ENCODE assay signal across 19 cellular contexts in the genomic region with DNA sequence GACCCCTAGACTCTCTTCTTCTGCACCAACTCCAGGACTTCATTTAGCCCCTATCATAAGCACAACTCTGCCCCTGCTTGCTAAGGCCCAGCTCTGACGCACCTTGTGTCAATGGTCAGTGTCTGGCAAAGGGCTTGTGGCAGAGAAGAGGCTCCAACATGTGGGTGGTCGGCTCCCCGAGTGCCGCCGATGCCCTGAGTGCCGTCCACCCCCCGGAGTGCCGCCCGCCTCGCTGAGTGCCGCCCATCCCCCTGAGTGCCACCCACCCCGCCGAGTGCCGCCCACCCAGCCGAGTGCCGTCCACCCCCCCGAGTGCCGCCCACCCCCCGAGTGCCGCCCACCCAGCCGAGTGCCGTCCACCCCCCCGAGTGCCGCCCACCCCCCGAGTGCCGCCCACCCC. TPM values are rescaled to one million over a fixed set of nuclear protein-coding genes. Genes with fewer than 3 reads are reported as not detected.
DNase-seq lines count a peak whose midpoint lies in the region; ATAC-seq, FAIRE-seq and TF ChIP-seq lines count a peak whose summit lies in the region.
"Had no signal": no experiment of that assay in that cellular context is flagged by ENCODE, and none has a peak within 500 bp of the region (broad histone marks: within the 10 kb centered on the region; RNA-seq: fewer than 3 reads in every experiment).

No MANE protein-coding gene starts in this region.

- H3K4me1 Mint-ChIP-seq in natural killer cell treated with Interleukin-12 subunit alpha and Interleukin-12 subunit beta and Interleukin-15 and Interleukin-18, amount 100 ng/mL, for 72 hours (ENCODE audit: low read depth in 2 of 2): no peaks in the 10 kb centered on the region
- H3K4me1 Mint-ChIP-seq in natural killer cell: no peaks in the 10 kb centered on the region
- no peaks in the 10 kb centered on the region for H3K4me1 Mint-ChIP-seq in activated T-helper 17 cell treated with anti-CD3 and anti-CD28 coated beads, Interleukin-2, amount 50 U/mL, for 72 hours

- H3K27ac ChIP-seq in kidney (ENCODE audit: low read depth in 2 of 2, low read length in 2 of 2): no peak overlapping the region
- H3K27ac ChIP-seq in rectal smooth muscle tissue (ENCODE audit: low read depth, low read length): peak overlapping the region; percentile 41

- no peaks in the 10 kb centered on the region for H3K9me3 ChIP-seq in kidney (ENCODE audit: control insufficient read depth in 1 of 2, low read length in 2 of 2)

- peak; percentile 60 for DNase-seq in natural killer cell treated with Interleukin-12 subunit alpha and Interleukin-12 subunit beta and Interleukin-15 and Interleukin-18, amount 100 ng/mL, for 72 hours (ENCODE audit: low spot score)
- DNase-seq in natural killer cell: no peak
- peak; percentile 67 for DNase-seq in kidney
- no peak for DNase-seq in NCI-H82 (lab: John Stamatoyannopoulos, UW)
- no peak for DNase-seq in stimulated activated naive CD4-positive, alpha-beta T cell (lab: John Stamatoyannopoulos, UW)
- DNase-seq in NCI-H2196 (lab: John Stamatoyannopoulos, UW; ENCODE audit: unreplicated experiment): no peak
- DNase-seq: C1 segment of cervical spinal cord, EL, GOT3, KBM-7, NCI-H1417 treated with DMSO at 0.1 percent for 48 hours, NCI-H1930, NCI-H2171 treated with DMSO at 0.1 percent for 48 hours, NCI-H774, SHP77 had no signal

- no peaks in the 10 kb centered on the region for H3K27me3 ChIP-seq in rectal smooth muscle tissue (ENCODE audit: control insufficient read depth, insufficient read depth, low read length)

- no peaks in the 10 kb centered on the region for H3K27me3 Mint-ChIP-seq in natural killer cell treated with Interleukin-12 subunit alpha and Interleukin-12 subunit beta and Interleukin-15 and Interleukin-18, amount 100 ng/mL, for 72 hours
- peaks cover 0 to 3% of the 10 kb centered on the region in 2 donors for H3K27me3 Mint-ChIP-seq in natural killer cell (ENCODE audit: low read depth in 2 of 2)
- no peaks in the 10 kb centered on the region for H3K27me3 Mint-ChIP-seq in activated T-helper 17 cell treated with anti-CD3 and anti-CD28 coated beads, Interleukin-2, amount 50 U/mL, for 72 hours

- peaks cover 2 to 5% of the 10 kb centered on the region in 2 donors for H3K4me1 ChIP-seq in kidney (ENCODE audit: control insufficient read depth in 1 of 2, insufficient read depth in 1 of 2, low read depth in 1 of 2, low read length in 2 of 2)
- peaks cover 11% of the 10 kb centered on the region for H3K4me1 ChIP-seq in rectal smooth muscle tissue (ENCODE audit: control insufficient read depth, insufficient read depth, low read length)

- ATAC-seq in natural killer cell treated with Interleukin-12 subunit alpha and Interleukin-12 subunit beta and Interleukin-15 and Interleukin-18, amount 100 ng/mL, for 72 hours: no peak
- no peak for ATAC-seq in natural killer cell
- no peak for ATAC-seq in activated T-helper 17 cell treated with anti-CD3 and anti-CD28 coated beads, Interleukin-2, amount 50 U/mL, for 72 hours (replicated peaks)

- TF ChIP-seq CTCF in natural killer cell (IDR thresholded peaks at IDR 0.05) (no peak), kidney (IDR thresholded peaks at IDR 0.05; ENCODE audit: borderline replicate concordance, extremely low read depth, insufficient read depth) (no peak)

- H3K27ac Mint-ChIP-seq in natural killer cell treated with Interleukin-12 subunit alpha and Interleukin-12 subunit beta and Interleukin-15 and Interleukin-18, amount 100 ng/mL, for 72 hours: no peak overlapping the region
- H3K27ac Mint-ChIP-seq in natural killer cell: no peak overlapping the region
- no peak overlapping the region for H3K27ac Mint-ChIP-seq in activated T-helper 17 cell treated with anti-CD3 and anti-CD28 coated beads, Interleukin-2, amount 50 U/mL, for 72 hours

- intact Hi-C loops in natural killer cell (cut with micrococcal nuclease) (no loop called here), kidney (cut with DNase I) (no loop called here)

- no peaks in the 10 kb centered on the region for H3K9me3 Mint-ChIP-seq in natural killer cell treated with Interleukin-12 subunit alpha and Interleukin-12 subunit beta and Interleukin-15 and Interleukin-18, amount 100 ng/mL, for 72 hours
- no peaks in the 10 kb centered on the region for H3K9me3 Mint-ChIP-seq in natural killer cell
- no peaks in the 10 kb centered on the region for H3K9me3 Mint-ChIP-seq in activated T-helper 17 cell treated with anti-CD3 and anti-CD28 coated beads, Interleukin-2, amount 50 U/mL, for 72 hours

- no peak for FAIRE-seq in kidney (lab: Jason Lieb, UNC)
- FAIRE-seq: A204.1, RCC 7860 had no signal

- no peaks in the 10 kb centered on the region for H3K36me3 Mint-ChIP-seq in natural killer cell treated with Interleukin-12 subunit alpha and Interleukin-12 subunit beta and Interleukin-15 and Interleukin-18, amount 100 ng/mL, for 72 hours
- H3K36me3 Mint-ChIP-seq in natural killer cell: no peaks in the 10 kb centered on the region
- H3K36me3 Mint-ChIP-seq in activated T-helper 17 cell treated with anti-CD3 and anti-CD28 coated beads, Interleukin-2, amount 50 U/mL, for 72 hours (ENCODE audit: low read depth): no peaks in the 10 kb centered on the region

- H3K36me3 ChIP-seq in kidney (ENCODE audit: control insufficient read depth in 1 of 2, insufficient read depth in 2 of 2, low read length in 2 of 2) (no peaks in the 10 kb centered on the region), rectal smooth muscle tissue (ENCODE audit: control insufficient read depth, insufficient read depth, low read length) (no peaks in the 10 kb centered on the region)

- H3K9ac ChIP-seq in kidney (ENCODE audit: low read length in 2 of 2) (no peak overlapping the region), rectal smooth muscle tissue (ENCODE audit: low read length) (no peak overlapping the region)

- H3K4me3 Mint-ChIP-seq in natural killer cell treated with Interleukin-12 subunit alpha and Interleukin-12 subunit beta and Interleukin-15 and Interleukin-18, amount 100 ng/mL, for 72 hours: no peak overlapping the region
- no peak overlapping the region for H3K4me3 Mint-ChIP-seq in natural killer cell
- H3K4me3 Mint-ChIP-seq in activated T-helper 17 cell treated with anti-CD3 and anti-CD28 coated beads, Interleukin-2, amount 50 U/mL, for 72 hours: no peak overlapping the region

- no peak overlapping the region for H3K4me3 ChIP-seq in kidney (ENCODE audit: low read length in 2 of 2)
- no peak overlapping the region for H3K4me3 ChIP-seq in rectal smooth muscle tissue (ENCODE audit: low read length)

RNA-seq across cellular contexts. Expression of a gene that starts 50.3 kb away (rescaled TPM):
- total RNA-seq in natural killer cell treated with Interleukin-12 subunit alpha and Interleukin-12 subunit beta and Interleukin-15 and Interleukin-18, amount 100 ng/mL, for 72 hours: 1 to 10 TPM; 1.9 to 2.3 TPM
- total RNA-seq in natural killer cell (1 to 10 TPM in 2 of 3 donors, under 1 TPM in 1; 0.99 to 2.4 (median 1.4) TPM), kidney (47.7 TPM)
- polyA plus RNA-seq in kidney (ENCODE audit: insufficient read depth, low read depth, low replicate concordance): 95.1 TPM
- total RNA-seq in activated T-helper 17 cell treated with anti-CD3 and anti-CD28 coated beads, Interleukin-2, amount 50 U/mL, for 72 hours: 1 to 10 TPM; 3.5 to 6.8 TPM

Comparison
In these comparisons a context has a peak if more than half of its experiments do, and no peak if none do; other contexts are left out.
1. DNase-seq: peak in natural killer cell treated with Interleukin-12 subunit alpha and Interleukin-12 subunit beta and Interleukin-15 and Interleukin-18, amount 100 ng/mL, for 72 hours (single experiment) and kidney (single experiment); none in natural killer cell (single experiment), NCI-H82 (single experiment), stimulated activated naive CD4-positive, alpha-beta T cell (0 of 6) and NCI-H2196 (single experiment).